ENCODE assay signal across 12 cellular contexts in genomic region chr19:40281381-40282208, GRCh38. TPM values are rescaled to one million over a fixed set of nuclear protein-coding genes. Genes with fewer than 3 reads are reported as not detected.
DNase-seq lines count a peak whose midpoint lies in the region; FAIRE-seq lines count a peak whose summit lies in the region.
"Had no signal": no experiment of that assay in that cellular context is flagged by ENCODE, and none has a peak within 500 bp of the region (broad histone marks: within the 10 kb centered on the region; RNA-seq: fewer than 3 reads in every experiment).

No MANE protein-coding gene starts in this region.

- no peaks in the 10 kb centered on the region for H3K27me3 ChIP-seq in small intestine (ENCODE audit: control insufficient read depth in 2 of 2, insufficient read depth in 2 of 2, low read length in 2 of 2)

- H3K9me3 ChIP-seq in SK-N-MC (ENCODE audit: low read depth, low read length) (no peaks in the 10 kb centered on the region), small intestine (ENCODE audit: control insufficient read depth, low read depth) (no peaks in the 10 kb centered on the region)

- POLR2A ChIA-PET in activated CD4-positive, alpha-beta memory T cell treated with anti-CD3 and anti-CD28 coated beads for 36 hours (lab: Charles Lee), result no interaction called here

- peak overlapping the region in 3 of 5 donors; percentile 6 to 97 (median 83) for H3K4me3 Mint-ChIP-seq in immature natural killer cell
- no peak overlapping the region for H3K4me3 Mint-ChIP-seq in activated CD4-positive, alpha-beta memory T cell treated with anti-CD3 and anti-CD28 coated beads for 36 hours

- intact Hi-C loops in activated CD4-positive, alpha-beta memory T cell treated with anti-CD3 and anti-CD28 coated beads for 36 hours (cut with micrococcal nuclease), result loop anchor here (10.0 kb wide), 2 partner anchors 137 to 287 kb away; partner anchors contain the start of gene ZNF546

- DNase-seq in GM03348 (ENCODE audit: low spot score) (peak; percentile 25), SK-N-MC (ENCODE audit: low read depth, low spot score) (no peak), immature natural killer cell (no peak), small intestine (no peak), HTR-8/SVneo (ENCODE audit: insufficient read length, low spot score) (no peak), DMS114 treated with DMSO at 0.1 percent for 48 hours (lab: John Stamatoyannopoulos, UW; ENCODE audit: unreplicated experiment) (no peak)
- DNase-seq in activated CD4-positive, alpha-beta memory T cell treated with anti-CD3 and anti-CD28 coated beads for 36 hours, result no peak
- DNase-seq: activated CD4-positive, CD25-positive, alpha-beta regulatory T cell; activated T-cell treated with anti-CD3 and anti-CD28 coated beads, Interleukin-2, amount 50 U/mL, for 1 hour; DMS 273 treated with DMSO at 0.1 percent for 48 hours; midbrain; NCI-H1436 treated with DMSO at 0.1 percent for 48 hours had no signal

- no peak overlapping the region for H3K9ac ChIP-seq in SK-N-MC (ENCODE audit: insufficient read length)

- peaks cover 14 to 25% (median 15%) of the 10 kb centered on the region in 3 donors for H3K27me3 Mint-ChIP-seq in immature natural killer cell (ENCODE audit: low read depth in 3 of 3)
- H3K27me3 Mint-ChIP-seq in activated CD4-positive, alpha-beta memory T cell treated with anti-CD3 and anti-CD28 coated beads for 36 hours, result no peaks in the 10 kb centered on the region

- peaks cover 3 to 20% of the 10 kb centered on the region in 2 donors for H3K4me1 ChIP-seq in small intestine (ENCODE audit: control insufficient read depth in 2 of 2, insufficient read depth in 1 of 2, low read depth in 1 of 2, low read length in 1 of 2)

- H3K4me1 Mint-ChIP-seq in immature natural killer cell, result peaks cover 83 to 90% of the 10 kb centered on the region in 2 donors
- H3K4me1 Mint-ChIP-seq in activated CD4-positive, alpha-beta memory T cell treated with anti-CD3 and anti-CD28 coated beads for 36 hours (ENCODE audit: low read depth), result peaks cover 70% of the 10 kb centered on the region

- H3K27ac Mint-ChIP-seq in immature natural killer cell, result peak overlapping the region; percentile 96 to 99 (median 97)
- H3K27ac Mint-ChIP-seq in activated CD4-positive, alpha-beta memory T cell treated with anti-CD3 and anti-CD28 coated beads for 36 hours, result no peak overlapping the region

- CTCF ChIA-PET in activated CD4-positive, alpha-beta memory T cell treated with anti-CD3 and anti-CD28 coated beads for 36 hours (lab: Charles Lee), result interaction anchor here (2.0 kb wide), 1 partner anchor 353 kb away, joined by 7 read pairs; no protein-coding TSS in a partner anchor

- 56 to 70% (median 65%) methylated on average over 14 of the region's 14 CpGs for WGBS in small intestine, 3 donors

- H3K36me3 Mint-ChIP-seq in immature natural killer cell, result peaks cover 0 to 9% (median 0%) of the 10 kb centered on the region in 3 donors
- H3K36me3 Mint-ChIP-seq in activated CD4-positive, alpha-beta memory T cell treated with anti-CD3 and anti-CD28 coated beads for 36 hours, result no peaks in the 10 kb centered on the region

- no peak overlapping the region for H3K4me3 ChIP-seq in SK-N-MC
- H3K4me3 ChIP-seq in small intestine (ENCODE audit: low read depth in 1 of 2, low read length in 2 of 2), result no peak overlapping the region

- H3K36me3 ChIP-seq in SK-N-MC (ENCODE audit: insufficient read depth, low read length) (no peaks in the 10 kb centered on the region), small intestine (ENCODE audit: control insufficient read depth in 2 of 2, insufficient read depth in 2 of 2, low read length in 2 of 2) (no peaks in the 10 kb centered on the region)

- H3K9me3 Mint-ChIP-seq in immature natural killer cell, result no peaks in the 10 kb centered on the region
- H3K9me3 Mint-ChIP-seq in activated CD4-positive, alpha-beta memory T cell treated with anti-CD3 and anti-CD28 coated beads for 36 hours, result no peaks in the 10 kb centered on the region

- peak overlapping the region; percentile 13; the same call in 1 of the 2 replicates for H3K27ac ChIP-seq in SK-N-MC
- H3K27ac ChIP-seq in small intestine (ENCODE audit: low read depth in 1 of 2, low read length in 1 of 2), result peak overlapping the region; percentile 64 to 79

- FAIRE-seq in small intestine (lab: Jason Lieb, UNC) (no peak), HTR-8/SVneo (lab: Jason Lieb, UNC) (no peak)

RNA-seq across cellular contexts. Expression of gene AKT2, which starts 3.5 kb away (rescaled TPM):
- polyA plus RNA-seq in immature natural killer cell (10 to 100 TPM; 32.7 to 47.6 (median 34.4) TPM), small intestine (10 to 100 TPM; 19.2 to 72.2 (median 24.9) TPM)
- total RNA-seq in activated CD4-positive, alpha-beta memory T cell treated with anti-CD3 and anti-CD28 coated beads for 36 hours, result 100 to 1,000 TPM; 126 to 127 TPM

RNA-seq across cellular contexts. Expression of gene CCNP, which starts 55.1 kb away (rescaled TPM):
- polyA plus RNA-seq in immature natural killer cell (not detected), small intestine (1 to 10 TPM in 1 of 3 donors, under 1 TPM in 1, not detected in 1; 0.82 to 1.1 TPM)
- not detected for total RNA-seq in activated CD4-positive, alpha-beta memory T cell treated with anti-CD3 and anti-CD28 coated beads for 36 hours
